ENCODE assay signal across 36 cellular contexts in genomic region chr9:135757356-135757755, GRCh38. TPM values are rescaled to one million over a fixed set of nuclear protein-coding genes. Genes with fewer than 3 reads are reported as not detected.
"Had no signal": no experiment of that assay in that cellular context is flagged by ENCODE, and none has a peak within 500 bp of the region (broad histone marks: within the 10 kb centered on the region; RNA-seq: fewer than 3 reads in every experiment).

No MANE protein-coding gene starts in this region.

- H3K27ac ChIP-seq: brain microvascular endothelial cell, KMS-11, PC-9, RWPE1, WERI-Rb-1 had no signal

- H3K9ac ChIP-seq: KMS-11 had no signal

- H3K4me2 ChIP-seq: KMS-11, PC-9 had no signal

- H3K4me3 ChIP-seq: PC-9 had no signal

- H2AFZ ChIP-seq: PC-9 had no signal

- DNase-seq: activated CD4-positive, alpha-beta memory T cell treated with anti-CD3 and anti-CD28 coated beads, Interleukin-2, amount 10 ng/mL, durations not matched to agents 7 days and 5 days; activated CD4-positive, alpha-beta T cell treated with anti-CD3 and anti-CD28 coated beads for 1 hour; activated CD4-positive, alpha-beta T cell treated with anti-CD3 and anti-CD28 coated beads for 48 hours; activated CD4-positive, CD25-positive, alpha-beta regulatory T cell; activated CD8-positive, alpha-beta memory T cell treated with anti-CD3 and anti-CD28 coated beads for 24 hours; activated CD8-positive, alpha-beta memory T cell treated with anti-CD3 and anti-CD28 coated beads, Interleukin-2, amount 10 ng/mL, durations not matched to agents 7 days and 5 days; activated CD8-positive, alpha-beta memory T cell treated with anti-CD3 and anti-CD28 coated beads, Interleukin-2, amount 50 U/mL, for 48 hours; activated effector memory CD4-positive, alpha-beta T cell treated with Interleukin-2 at 50 U/mL for 16 hours; activated naive CD4-positive, alpha-beta T cell treated with anti-CD3 and anti-CD28 coated beads, Interleukin-2, amount 10 ng/mL, durations not matched to agents 7 days and 5 days; activated naive CD8-positive, alpha-beta T cell treated with anti-CD3 and anti-CD28 coated beads, Interleukin-2, amount 50 U/mL, for 24 hours; activated T-cell treated with anti-CD3 and anti-CD28 coated beads, Interleukin-2, amount 50 U/mL, for 48 hours; amniotic stem cell; aorta; brain microvascular endothelial cell; central memory CD4-positive, alpha-beta T cell; MM.1S; MV-4-11; NCI-H1092; NCI-H1436 treated with DMSO at 0.1 percent for 48 hours; NCI-H1694 treated with DMSO at 0.1 percent for 48 hours; NCI-H2081; NCI-H345; NCI-H524 treated with DMSO at 0.1 percent for 48 hours; SIG-M5; T-helper 1 cell; T1000; WERI-Rb-1 had no signal

- H3K36me3 ChIP-seq: brain microvascular endothelial cell, WERI-Rb-1 had no signal

- H3K27me3 ChIP-seq: brain microvascular endothelial cell had no signal

RNA-seq across cellular contexts. Expression of gene KCNT1, which starts 55.4 kb away (rescaled TPM):
- total RNA-seq: activated CD8-positive, alpha-beta memory T cell treated with anti-CD3 and anti-CD28 coated beads, Interleukin-2, amount 10 ng/mL, durations not matched to agents 7 days and 5 days; LHCN-M2; NCI-H460; OCI-LY7; PC-9; SK-MEL-5; T-helper 2 cell treated with Interferon-gamma antibody and Interleukin-4, amounts not matched to agents 100 ng/mL and 5 ng/mL, for 36 hours had no signal
- polyA plus RNA-seq: aorta had no signal

RNA-seq across cellular contexts. Expression of gene SOHLH1, which starts 58.1 kb away (rescaled TPM):
- total RNA-seq: activated CD4-positive, alpha-beta memory T cell treated with anti-CD3 and anti-CD28 coated beads, Interleukin-2, amount 10 ng/mL, durations not matched to agents 7 days and 5 days; activated CD8-positive, alpha-beta memory T cell treated with anti-CD3 and anti-CD28 coated beads, Interleukin-2, amount 10 ng/mL, durations not matched to agents 7 days and 5 days; aorta; LHCN-M2; NCI-H460; OCI-LY7; PC-9; Right ventricle myocardium inferior; SK-MEL-5; T-helper 2 cell treated with Interferon-gamma antibody and Interleukin-4, amounts not matched to agents 100 ng/mL and 5 ng/mL, for 36 hours had no signal
- polyA plus RNA-seq: aorta had no signal
